ENCODE assay signal across 12 cellular contexts in the genomic region with DNA sequence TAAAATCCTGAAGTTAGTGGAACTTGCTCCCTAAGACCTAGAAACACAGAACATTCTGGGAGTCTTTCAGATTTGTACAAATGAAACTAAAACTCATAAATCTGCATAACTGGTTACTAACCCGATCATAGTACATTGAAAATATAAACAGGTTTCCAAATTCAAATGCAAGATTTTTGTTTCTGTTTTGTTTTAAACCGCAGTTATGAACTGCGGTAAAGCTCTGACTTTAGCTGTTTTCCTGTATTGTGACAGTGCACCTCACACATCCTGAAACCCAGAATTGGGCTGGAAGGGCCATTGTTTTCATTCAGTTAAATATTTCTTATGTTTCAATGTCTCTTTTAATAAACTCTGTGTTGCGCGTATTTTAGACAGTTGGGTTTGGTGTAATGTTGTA.
DNase-seq lines count a peak whose midpoint lies in the region; ATAC-seq and TF ChIP-seq lines count a peak whose summit lies in the region.
"Had no signal": no experiment of that assay in that cellular context is flagged by ENCODE, and none has a peak within 500 bp of the region (broad histone marks: within the 10 kb centered on the region; RNA-seq: fewer than 3 reads in every experiment).

No MANE protein-coding gene starts in this region.

- peak overlapping the region; percentile 93 for H3K27ac Mint-ChIP-seq in activated CD4-positive, alpha-beta T cell treated with anti-CD3 and anti-CD28 coated beads, Interleukin-2, amount 10 ng/mL, durations not matched to agents 7 days and 5 days
- H3K27ac Mint-ChIP-seq in nephron progenitor cell: peak overlapping the region; percentile 21

- peaks cover 41% of the 10 kb centered on the region for H3K4me1 Mint-ChIP-seq in activated CD4-positive, alpha-beta T cell treated with anti-CD3 and anti-CD28 coated beads, Interleukin-2, amount 10 ng/mL, durations not matched to agents 7 days and 5 days
- peaks cover 63% of the 10 kb centered on the region for H3K4me1 Mint-ChIP-seq in nephron progenitor cell

- no peaks in the 10 kb centered on the region for H3K36me3 Mint-ChIP-seq in activated CD4-positive, alpha-beta T cell treated with anti-CD3 and anti-CD28 coated beads, Interleukin-2, amount 10 ng/mL, durations not matched to agents 7 days and 5 days (ENCODE audit: low read depth)
- H3K36me3 Mint-ChIP-seq in nephron progenitor cell (ENCODE audit: low read depth): no peaks in the 10 kb centered on the region

- H3K9me3 Mint-ChIP-seq in activated CD4-positive, alpha-beta T cell treated with anti-CD3 and anti-CD28 coated beads, Interleukin-2, amount 10 ng/mL, durations not matched to agents 7 days and 5 days: peaks cover under 1% of the 10 kb centered on the region
- no peaks in the 10 kb centered on the region for H3K9me3 Mint-ChIP-seq in nephron progenitor cell

- POLR2A ChIA-PET in activated CD4-positive, alpha-beta T cell treated with anti-CD3 and anti-CD28 coated beads, Interleukin-2, amount 10 ng/mL, durations not matched to agents 7 days and 5 days (lab: Charles Lee): interaction anchor here (0.5 kb wide), 1 partner anchor 40 kb away, joined by 4 read pairs; no protein-coding TSS in a partner anchor

- DNase-seq in activated CD4-positive, alpha-beta T cell treated with anti-CD3 and anti-CD28 coated beads, Interleukin-2, amount 10 ng/mL, durations not matched to agents 7 days and 5 days: peak; percentile 45
- DNase-seq in activated CD4-positive, alpha-beta T cell treated with anti-CD3 and anti-CD28 coated beads for 4 hours: no peak
- DNase-seq in NOMO-1 (lab: John Stamatoyannopoulos, UW; ENCODE audit: unreplicated experiment in 2 of 2) (peak; percentile 21 to 81), nephron progenitor cell (no peak), caudate nucleus (lab: John Stamatoyannopoulos, UW) (no peak), AG20443 (ENCODE audit: low spot score) (no peak)
- DNase-seq: head of caudate nucleus, NCI-H1694 treated with DMSO at 0.1 percent for 48 hours, upper lobe of right lung had no signal

- no peak for TF ChIP-seq CTCF in nephron progenitor cell (IDR thresholded peaks at IDR 0.05)

- CTCF ChIA-PET in activated CD4-positive, alpha-beta T cell treated with anti-CD3 and anti-CD28 coated beads, Interleukin-2, amount 10 ng/mL, durations not matched to agents 7 days and 5 days (lab: Charles Lee): interaction anchor here (0.7 to 1.1 kb wide), 2 partner anchors 12 to 35 kb away, joined by 3 read pairs; no protein-coding TSS in a partner anchor

- no peak overlapping the region for H3K27ac ChIP-seq in caudate nucleus (ENCODE audit: low read depth, low read length)
- H3K27ac ChIP-seq: upper lobe of right lung had no signal

- peak overlapping the region; percentile 46 for H3K4me3 Mint-ChIP-seq in activated CD4-positive, alpha-beta T cell treated with anti-CD3 and anti-CD28 coated beads, Interleukin-2, amount 10 ng/mL, durations not matched to agents 7 days and 5 days
- H3K4me3 Mint-ChIP-seq in nephron progenitor cell: no peak overlapping the region

- ATAC-seq in HG02610 (IDR thresholded peaks at IDR 0.05; ENCODE audit: unreplicated experiment): peak; percentile 86
- ATAC-seq in HG03469 (IDR thresholded peaks at IDR 0.05; ENCODE audit: unreplicated experiment): no peak
- ATAC-seq: Right ventricle myocardium inferior had no signal

- H3K27me3 Mint-ChIP-seq in activated CD4-positive, alpha-beta T cell treated with anti-CD3 and anti-CD28 coated beads, Interleukin-2, amount 10 ng/mL, durations not matched to agents 7 days and 5 days: no peaks in the 10 kb centered on the region
- peaks cover 15% of the 10 kb centered on the region for H3K27me3 Mint-ChIP-seq in nephron progenitor cell (ENCODE audit: low read depth, poor library complexity)

Comparison
In these comparisons a context has a peak if more than half of its experiments do, and no peak if none do; other contexts are left out.
1. DNase-seq: peak in activated CD4-positive, alpha-beta T cell treated with anti-CD3 and anti-CD28 coated beads, Interleukin-2, amount 10 ng/mL, durations not matched to agents 7 days and 5 days (single experiment) and NOMO-1 (2 of 2); none in activated CD4-positive, alpha-beta T cell treated with anti-CD3 and anti-CD28 coated beads for 4 hours (0 of 2), nephron progenitor cell (single experiment), caudate nucleus (0 of 61) and AG20443 (single experiment).